ENCODE assay signal across 8 cellular contexts in genomic region chr5:56270058-56270457, GRCh38. TPM values are rescaled to one million over a fixed set of nuclear protein-coding genes. Genes with fewer than 3 reads are reported as not detected.
A peak's percentile ranks its signal among the peaks of the same experiment; 100 is the strongest.
DNase-seq lines count a peak whose midpoint lies in the region; ATAC-seq and TF ChIP-seq lines count a peak whose summit lies in the region.

No MANE protein-coding gene starts in this region.

- peaks cover 21% of the 10 kb centered on the region for H3K27me3 Mint-ChIP-seq in activated CD8-positive, alpha-beta memory T cell treated with anti-CD3 and anti-CD28 coated beads, Interleukin-2, amount 10 ng/mL, durations not matched to agents 7 days and 5 days

- no peak overlapping the region for H3K9ac ChIP-seq in PC-3 (ENCODE audit: low read length)

- H3K4me1 Mint-ChIP-seq in activated CD8-positive, alpha-beta memory T cell treated with anti-CD3 and anti-CD28 coated beads, Interleukin-2, amount 10 ng/mL, durations not matched to agents 7 days and 5 days = peaks cover 16% of the 10 kb centered on the region

- H3K36me3 Mint-ChIP-seq in activated CD8-positive, alpha-beta memory T cell treated with anti-CD3 and anti-CD28 coated beads, Interleukin-2, amount 10 ng/mL, durations not matched to agents 7 days and 5 days = no peaks in the 10 kb centered on the region

- DNase-seq in DMS53 (lab: John Stamatoyannopoulos, UW) = peak; percentile 26
- DNase-seq in DMS53 treated with DMSO at 0.1 percent for 48 hours (lab: John Stamatoyannopoulos, UW; ENCODE audit: unreplicated experiment) = no peak
- peak; percentile 12 for DNase-seq in PC-3
- peak; percentile 63 for DNase-seq in islet precursor cell
- no peak for DNase-seq in activated CD8-positive, alpha-beta memory T cell treated with anti-CD3 and anti-CD28 coated beads, Interleukin-2, amount 10 ng/mL, durations not matched to agents 7 days and 5 days
- no peak for DNase-seq in suprapubic skin (ENCODE audit: low spot score in 2 of 2)
- no peak for DNase-seq in NCI-H2081 treated with DMSO at 0.1 percent for 48 hours (lab: John Stamatoyannopoulos, UW)

- WGBS in suprapubic skin = 84% methylated on average over 6 of the region's 6 CpGs

- no peak for TF ChIP-seq CTCF in PC-3 (conservative IDR thresholded peaks at IDR 0.05; ENCODE audit: low read depth, low read length)
- no peak for TF ChIP-seq CTCF in suprapubic skin (IDR thresholded peaks at IDR 0.05)

- TF ChIP-seq EP300 in suprapubic skin (IDR thresholded peaks at IDR 0.05) = no peak

- no peak for TF ChIP-seq POLR2A in suprapubic skin (IDR thresholded peaks at IDR 0.05)

- no peaks in the 10 kb centered on the region for H3K27me3 ChIP-seq in PC-3 (ENCODE audit: low read length)
- no peaks in the 10 kb centered on the region for H3K27me3 ChIP-seq in suprapubic skin

- no peaks in the 10 kb centered on the region for H3K79me2 ChIP-seq in PC-3 (ENCODE audit: low read length)

- no peaks in the 10 kb centered on the region for H3K9me3 ChIP-seq in PC-3 (ENCODE audit: low read length)
- H3K9me3 ChIP-seq in suprapubic skin = no peaks in the 10 kb centered on the region

- CTCF ChIA-PET in PC-3 (lab: Charles Lee) = interaction anchor here (0.9 to 2.2 kb wide), 3 partner anchors 53 to 868 kb away, joined by 5 to 36 read pairs (median 7); no protein-coding TSS in a partner anchor
- CTCF ChIA-PET in activated CD8-positive, alpha-beta memory T cell treated with anti-CD3 and anti-CD28 coated beads, Interleukin-2, amount 10 ng/mL, durations not matched to agents 7 days and 5 days (lab: Charles Lee) = interaction anchor here (0.7 to 4.1 kb wide), 18 partner anchors 19 to 868 kb away, joined by 3 to 50 read pairs (median 4); no protein-coding TSS in a partner anchor

- H3K4me2 ChIP-seq in PC-3 (ENCODE audit: low read length) = no peak overlapping the region

- POLR2A ChIA-PET in PC-3 (lab: Charles Lee; ENCODE audit: unreplicated experiment) = no interaction called here

- ATAC-seq in GM21515 (IDR thresholded peaks at IDR 0.05; ENCODE audit: unreplicated experiment) = peak; percentile 22
- peak; percentile 35; the same call in 1 of the 2 replicates for ATAC-seq in PC-3
- no peak for ATAC-seq in activated CD8-positive, alpha-beta memory T cell treated with anti-CD3 and anti-CD28 coated beads, Interleukin-2, amount 10 ng/mL, durations not matched to agents 7 days and 5 days

- no peaks in the 10 kb centered on the region for H3K9me3 Mint-ChIP-seq in activated CD8-positive, alpha-beta memory T cell treated with anti-CD3 and anti-CD28 coated beads, Interleukin-2, amount 10 ng/mL, durations not matched to agents 7 days and 5 days (ENCODE audit: low read depth)

- H3K4me3 ChIP-seq in PC-3 (ENCODE audit: low read length) = no peak overlapping the region
- H3K4me3 ChIP-seq in suprapubic skin = no peak overlapping the region

- no peak overlapping the region for H2AFZ ChIP-seq in PC-3 (ENCODE audit: low read length)

- peaks cover 4% of the 10 kb centered on the region; the same call in 1 of the 2 replicates for H3K4me1 ChIP-seq in PC-3 (ENCODE audit: insufficient read depth, low read length)
- peaks cover 13% of the 10 kb centered on the region for H3K4me1 ChIP-seq in suprapubic skin

- H3K27ac Mint-ChIP-seq in activated CD8-positive, alpha-beta memory T cell treated with anti-CD3 and anti-CD28 coated beads, Interleukin-2, amount 10 ng/mL, durations not matched to agents 7 days and 5 days = no peak overlapping the region

- no peak overlapping the region for H3K27ac ChIP-seq in PC-3 (ENCODE audit: low read length)
- no peak overlapping the region for H3K27ac ChIP-seq in suprapubic skin

- H3K4me3 Mint-ChIP-seq in activated CD8-positive, alpha-beta memory T cell treated with anti-CD3 and anti-CD28 coated beads, Interleukin-2, amount 10 ng/mL, durations not matched to agents 7 days and 5 days = no peak overlapping the region

- H3F3A ChIP-seq in PC-3 (ENCODE audit: low read length, unreplicated experiment) = no peaks in the 10 kb centered on the region

- H3K9me2 ChIP-seq in PC-3 (replicated peaks; ENCODE audit: low read length) = no peaks in the 10 kb centered on the region

- no peaks in the 10 kb centered on the region for H3K36me3 ChIP-seq in PC-3 (ENCODE audit: low read depth, low read length)
- H3K36me3 ChIP-seq in suprapubic skin = no peaks in the 10 kb centered on the region

- BruUV-seq in PC-3 (replicated peaks; lab: Mats Ljungman, UMichigan) = no TSS peak

- no peaks in the 10 kb centered on the region for H4K20me1 ChIP-seq in PC-3 (ENCODE audit: low read length)

- intact Hi-C loops in PC-3 (cut with micrococcal nuclease) = loop anchor here (1.0 to 10.0 kb wide), 5 partner anchors 123 to 1007 kb away; partner anchors contain the start of gene MAP3K1

RNA-seq across cellular contexts. Expression of gene ANKRD55, which starts 36.9 kb away (rescaled TPM):
- total RNA-seq in PC-3 (2014; rRNA removed) (not detected in 2 replicates), suprapubic skin (under 1 TPM in 1 of 4 donors, not detected in 3; 0.23 TPM)
- total RNA-seq in activated CD8-positive, alpha-beta memory T cell treated with anti-CD3 and anti-CD28 coated beads, Interleukin-2, amount 10 ng/mL, durations not matched to agents 7 days and 5 days = under 1 TPM in 1 of 2 experiments, not detected in 1; 0.26 TPM

Comparison
In these comparisons a context has a peak if more than half of its experiments do, and no peak if none do; other contexts are left out.
1. DNase-seq: peak in DMS53 (single experiment), PC-3 (single experiment) and islet precursor cell (single experiment); none in DMS53 treated with DMSO at 0.1 percent for 48 hours (single experiment), activated CD8-positive, alpha-beta memory T cell treated with anti-CD3 and anti-CD28 coated beads, Interleukin-2, amount 10 ng/mL, durations not matched to agents 7 days and 5 days (single experiment), suprapubic skin (0 of 2) and NCI-H2081 treated with DMSO at 0.1 percent for 48 hours (single experiment).